25 cellular contexts compared by ENCODE assay signal in the genomic region with DNA sequence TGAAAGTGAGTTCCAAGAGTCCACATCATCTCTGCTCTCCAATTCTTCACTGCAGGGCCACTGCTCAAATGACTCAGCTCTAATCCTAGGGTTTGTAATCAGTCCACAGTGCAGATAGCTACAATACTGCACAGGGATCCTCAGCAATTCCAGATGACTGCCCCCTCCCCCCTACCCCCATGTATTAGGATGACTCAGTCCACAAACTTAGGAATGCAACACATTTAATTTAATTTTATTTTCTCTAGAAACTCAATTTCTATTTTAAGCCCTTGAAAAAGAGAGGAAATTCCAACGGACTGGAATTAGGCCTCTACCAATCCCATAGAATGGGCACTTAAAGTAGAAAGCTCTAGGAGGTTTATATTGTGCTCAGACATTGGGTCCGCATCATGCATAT.
DNase-seq lines count a peak whose midpoint lies in the region; ATAC-seq and TF ChIP-seq lines count a peak whose summit lies in the region.
"Had no signal": no experiment of that assay in that cellular context is flagged by ENCODE, and none has a peak within 500 bp of the region (broad histone marks: within the 10 kb centered on the region; RNA-seq: fewer than 3 reads in every experiment).

No MANE protein-coding gene starts in this region.

- POLR2A ChIA-PET in IMR-90 (lab: Charles Lee; ENCODE audit: unreplicated experiment): no interaction called here

- H3K36me3 ChIP-seq in IMR-90 (ENCODE audit: control insufficient read depth, insufficient read depth, low read length) (no peaks in the 10 kb centered on the region), upper lobe of right lung (no peaks in the 10 kb centered on the region)
- H3K36me3 ChIP-seq: breast epithelium, uterus had no signal

- no peak overlapping the region for H3K4me2 ChIP-seq in IMR-90 (ENCODE audit: low read depth, low read length)

- H3K4ac ChIP-seq in IMR-90 (ENCODE audit: low read depth, low read length): no peak overlapping the region

- no peaks in the 10 kb centered on the region for H3K4me1 ChIP-seq in IMR-90 (ENCODE audit: control insufficient read depth, insufficient read depth, low read length)
- no peaks in the 10 kb centered on the region for H3K4me1 ChIP-seq in upper lobe of right lung
- H3K4me1 ChIP-seq: breast epithelium, parathyroid adenoma, uterus had no signal

- in situ Hi-C loops in IMR-90 (cut with MboI; ENCODE audit: low sequenced_read_pairs) (no loop called here), G401 (cut with HindIII; ENCODE audit: low sequenced_read_pairs) (no loop called here)

- no peak overlapping the region for H2BK15ac ChIP-seq in IMR-90 (ENCODE audit: low read depth, low read length)

- TF ChIP-seq CTCF in IMR-90 (conservative IDR thresholded peaks at IDR 0.05; ENCODE audit: low read depth, low read length): no peak
- TF ChIP-seq CTCF in upper lobe of right lung (IDR thresholded peaks at IDR 0.05): no peak

- no peak overlapping the region for H2BK20ac ChIP-seq in IMR-90 (ENCODE audit: low read depth, low read length)

- intact Hi-C loops in IMR-90 (cut with micrococcal nuclease) (no loop called here), upper lobe of right lung (cut with DNase I) (no loop called here)

- no peak overlapping the region for H3K18ac ChIP-seq in IMR-90 (ENCODE audit: low read depth, low read length)

- H2BK5ac ChIP-seq in IMR-90 (ENCODE audit: low read depth, low read length, poor library complexity, severe bottlenecking): no peak overlapping the region

- no peak overlapping the region for H4K91ac ChIP-seq in IMR-90 (ENCODE audit: insufficient read depth, low read depth, low read length)

- no peak overlapping the region for H2AFZ ChIP-seq in IMR-90 (replicated peaks; ENCODE audit: low read length, poor library complexity)
- H2AFZ ChIP-seq: GM23248, parathyroid adenoma had no signal

- no peak for TF ChIP-seq RAD21 in IMR-90 (IDR thresholded peaks at IDR 0.05; ENCODE audit: low read length)

- no peak overlapping the region for H2BK120ac ChIP-seq in IMR-90 (ENCODE audit: low read depth, low read length)

- H2AK5ac ChIP-seq in IMR-90 (ENCODE audit: low read depth, low read length): no peak overlapping the region

- TF ChIP-seq POLR2A in IMR-90 (IDR thresholded peaks at IDR 0.05; ENCODE audit: low read depth, low read length): no peak

- no peak overlapping the region for H3K27ac ChIP-seq in IMR-90 (ENCODE audit: insufficient read depth, low read length)
- no peak overlapping the region for H3K27ac ChIP-seq in upper lobe of right lung
- H3K27ac ChIP-seq: breast epithelium, epithelial cell of prostate, GM23248, HL-60, parathyroid adenoma, uterus, VCaP had no signal

- ATAC-seq in IMR-90 (ENCODE audit: low read depth): no peak
- no peak for ATAC-seq in upper lobe of right lung
- no peak for ATAC-seq in HG03280 (IDR thresholded peaks at IDR 0.05; ENCODE audit: unreplicated experiment)
- ATAC-seq in left lobe of liver: no peak
- ATAC-seq: Right ventricle myocardium inferior had no signal

- H3K9ac ChIP-seq in IMR-90 (ENCODE audit: low read depth, low read length): no peak overlapping the region
- H3K9ac ChIP-seq: GM23248, parathyroid adenoma had no signal

- H3K56ac ChIP-seq in IMR-90 (ENCODE audit: extremely low read depth, insufficient read depth, low read length): no peak overlapping the region

- H3K27me3 ChIP-seq in IMR-90 (ENCODE audit: control insufficient read depth, insufficient read depth, low read length) (no peaks in the 10 kb centered on the region), upper lobe of right lung (no peaks in the 10 kb centered on the region)
- H3K27me3 ChIP-seq: breast epithelium, uterus had no signal

- H2AK9ac ChIP-seq in IMR-90 (replicated peaks; ENCODE audit: low read depth, low read length, poor library complexity): peak overlapping the region; percentile 55

- no peak overlapping the region for H4K8ac ChIP-seq in IMR-90 (ENCODE audit: low read depth in 2 of 2, low read length in 2 of 2)

- no TSS peak for BruUV-seq in IMR-90 (replicated peaks; lab: Mats Ljungman, UMichigan)

- H3K79me1 ChIP-seq in IMR-90 (ENCODE audit: low read depth in 1 of 2, low read length in 2 of 2): no peaks in the 10 kb centered on the region

- no peaks in the 10 kb centered on the region for H3K9me1 ChIP-seq in IMR-90 (ENCODE audit: insufficient read depth, low read length)

- no peak overlapping the region for H3K23ac ChIP-seq in IMR-90 (ENCODE audit: low read depth, low read length)

- dilution Hi-C loops in IMR-90 (cut with HindIII; ENCODE audit: low sequenced_read_pairs, unreplicated experiment): no loop called here

- CTCF ChIA-PET in IMR-90 (lab: Yijun Ruan, JAX): no interaction called here

- H3K9me3 ChIP-seq in IMR-90 (ENCODE audit: control insufficient read depth, insufficient read depth, low read length) (no peaks in the 10 kb centered on the region), upper lobe of right lung (no peaks in the 10 kb centered on the region)
- H3K9me3 ChIP-seq: breast epithelium, uterus had no signal

- no peak overlapping the region for H3K4me3 ChIP-seq in IMR-90 (ENCODE audit: insufficient read depth, low read depth, low read length)
- H3K4me3 ChIP-seq in upper lobe of right lung: no peak overlapping the region
- H3K4me3 ChIP-seq: breast epithelium, GM23248, uterus had no signal

- no peaks in the 10 kb centered on the region for H4K20me1 ChIP-seq in IMR-90 (ENCODE audit: insufficient read depth, low read length)

- DNase-seq in AG20443 (ENCODE audit: low spot score) (peak; percentile 53), IMR-90 (no peak), astrocyte of the hippocampus (ENCODE audit: low read depth, low spot score) (peak; percentile 74), kidney tubule cell (ENCODE audit: low spot score) (peak; percentile 10), G401 (ENCODE audit: low spot score) (no peak), upper lobe of right lung (no peak), left lobe of liver (ENCODE audit: low spot score) (no peak)
- DNase-seq: activated CD4-positive, alpha-beta memory T cell treated with anti-CD3 and anti-CD28 coated beads for 36 hours; activated naive CD4-positive, alpha-beta T cell treated with anti-CD3 and anti-CD28 coated beads, Interleukin-2, amount 10 ng/mL, durations not matched to agents 7 days and 5 days; activated T-cell treated with anti-CD3 and anti-CD28 coated beads, Interleukin-2, amount 50 U/mL, for 24 hours; AML-193; glutamatergic neuron; GM23248; NCI-H187; NCI-H446 treated with DMSO at 0.1 percent for 48 hours; stimulated activated CD4-positive, alpha-beta T cell treated with anti-CD3 and anti-CD28 coated beads, Interleukin-2, amount 100 ng/mL, for 48 hours; T-helper 1 cell; uterus had no signal

- no peak overlapping the region for H4K5ac ChIP-seq in IMR-90 (ENCODE audit: low read depth, low read length)

- whole genome bisulfite sequencing in IMR-90 (ENCODE audit: extremely low coverage in 2 of 2, insufficient read length in 1 of 2), 2 experiments: no CpG with 5 or more reads among the region's 2 CpGs

- H3K14ac ChIP-seq in IMR-90 (replicated peaks; ENCODE audit: low read depth, low read length): no peak overlapping the region

TF ChIP-seq in IMR-90, 13 proteins besides CTCF, POLR2A, EP300 and RAD21:
- TF ChIP-seq MAZ (IDR thresholded peaks at IDR 0.05; ENCODE audit: borderline replicate concordance, low read depth, low read length): no peak
- no peak for TF ChIP-seq USF2 (IDR thresholded peaks at IDR 0.05; ENCODE audit: low read depth, low read length)
- TF ChIP-seq ELK1 (IDR thresholded peaks at IDR 0.05; ENCODE audit: borderline replicate concordance, low read depth, low read length): no peak
- no peak for TF ChIP-seq MAFK (IDR thresholded peaks at IDR 0.05; ENCODE audit: low read depth, low read length)
- no peak for TF ChIP-seq SMC3 (IDR thresholded peaks at IDR 0.05; ENCODE audit: low read depth, low read length)
- no peak for TF ChIP-seq RFX5 (IDR thresholded peaks at IDR 0.05; ENCODE audit: low read depth, low read length)
- no peak for TF ChIP-seq MXI1 (IDR thresholded peaks at IDR 0.05; ENCODE audit: borderline replicate concordance, low read depth, low read length)
- no peak for TF ChIP-seq CEBPB (IDR thresholded peaks at IDR 0.05; ENCODE audit: low read depth, low read length)
- TF ChIP-seq CHD1 (IDR thresholded peaks at IDR 0.05; ENCODE audit: low read depth, low read length): no peak
- no peak for TF ChIP-seq RCOR1 (IDR thresholded peaks at IDR 0.05; ENCODE audit: insufficient replicate concordance, low read length)
- no peak for TF ChIP-seq BHLHE40 (IDR thresholded peaks at IDR 0.05; ENCODE audit: low read depth, low read length)
- TF ChIP-seq FOS (IDR thresholded peaks at IDR 0.05; ENCODE audit: low read depth, low read length): no peak
TF ChIP-seq in IMR-90: peak in this region for 0.

Comparison
In these comparisons a context has a peak if more than half of its experiments do, and no peak if none do; other contexts are left out.
1. DNase-seq: peak in AG20443 (single experiment), astrocyte of the hippocampus (single experiment) and kidney tubule cell (single experiment); none in IMR-90 (single experiment), G401 (single experiment), upper lobe of right lung (single experiment) and left lobe of liver (single experiment).